9 cellular contexts compared by ENCODE assay signal in the genomic region with DNA sequence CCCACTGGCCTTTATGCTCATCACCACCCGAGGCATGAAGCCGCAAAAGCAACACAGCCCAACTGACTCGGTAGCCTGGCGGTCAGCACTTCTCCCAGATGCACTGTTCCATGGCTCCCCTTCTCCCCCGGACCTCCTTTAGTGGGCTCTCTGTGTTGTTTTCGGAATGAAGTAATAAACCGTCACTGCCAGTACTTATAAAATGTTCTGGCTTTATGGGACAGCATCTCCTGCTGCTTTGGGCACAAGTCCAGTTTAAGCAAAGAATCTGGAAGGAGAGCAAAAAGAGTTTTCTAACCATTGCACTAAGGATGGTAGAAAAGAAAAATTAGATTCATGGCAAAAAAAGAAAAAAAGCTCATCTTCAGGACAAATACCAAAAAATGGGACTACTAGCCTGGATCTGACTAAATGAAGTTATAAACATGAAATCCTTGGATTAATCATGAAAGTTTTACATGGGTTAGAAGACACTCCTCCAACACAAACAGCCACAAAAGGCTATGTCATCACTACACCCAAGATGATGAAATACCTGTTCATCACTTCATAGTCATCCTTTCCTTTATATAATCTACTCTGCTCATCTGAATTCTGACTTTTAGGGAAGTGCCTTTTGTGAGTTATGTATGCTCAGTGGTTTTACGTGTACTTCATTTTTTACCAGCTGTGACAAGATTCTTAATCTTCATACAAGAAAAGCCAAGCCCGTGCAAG.
DNase-seq lines count a peak whose midpoint lies in the region; ATAC-seq and TF ChIP-seq lines count a peak whose summit lies in the region.
"Had no signal": no experiment of that assay in that cellular context is flagged by ENCODE, and none has a peak within 500 bp of the region (broad histone marks: within the 10 kb centered on the region; RNA-seq: fewer than 3 reads in every experiment).

No MANE protein-coding gene starts in this region.

- H3K9me3 ChIP-seq in HCT116 (ENCODE audit: control insufficient read depth in 1 of 2, insufficient read depth in 1 of 2, low read depth in 1 of 2, low read length in 2 of 2) (no peaks in the 10 kb centered on the region), PC-9 (ENCODE audit: insufficient read depth, low read depth) (no peaks in the 10 kb centered on the region)

- peaks cover 18% of the 10 kb centered on the region for H3F3A ChIP-seq in PC-9 (ENCODE audit: insufficient read depth, low read depth)

- RAD21 ChIA-PET in HCT116 (lab: Charles Lee; ENCODE audit: low non-redundant PET in 1 of 2, low total read pairs in 2 of 2, uncharacterized antibody in 2 of 2, unreplicated experiment in 2 of 2), result no interaction called here

- H3K27ac ChIP-seq in HCT116 (ENCODE audit: low read depth, low read length), result no peak overlapping the region
- no peak overlapping the region for H3K27ac ChIP-seq in PC-9

- POLR2A ChIA-PET in HCT116 (lab: Charles Lee), result no interaction called here
- POLR2A ChIA-PET in PC-9 (lab: Charles Lee; ENCODE audit: unreplicated experiment), result no interaction called here

- H2AFZ ChIP-seq in HCT116 (ENCODE audit: low read depth, low read length, poor library complexity, severe bottlenecking) (no peak overlapping the region), PC-9 (no peak overlapping the region)

- ATAC-seq in HCT116 (no peak), HG03565 (IDR thresholded peaks at IDR 0.05; ENCODE audit: unreplicated experiment) (no peak)
- ATAC-seq: SK-N-SH treated with all-trans-retinoic acid at 6 μM for 48 hours had no signal

- CTCF ChIA-PET in HCT116 (lab: Charles Lee), result no interaction called here
- CTCF ChIA-PET in PC-9 (lab: Charles Lee), result no interaction called here

- H3K4me2 ChIP-seq in HCT116 (ENCODE audit: low read length) (no peak overlapping the region), PC-9 (peak overlapping the region; percentile 43)

- no peak for TF ChIP-seq CTCF in HCT116 (IDR thresholded peaks at IDR 0.05 in 2 of 3, conservative IDR thresholded peaks at IDR 0.05 in 1 of 3; ENCODE audit: borderline replicate concordance in 1 of 3, insufficient read depth in 1 of 3, low read depth in 2 of 3, low read length in 2 of 3)
- TF ChIP-seq CTCF in PC-9 (conservative IDR thresholded peaks at IDR 0.05), result no peak
- no peak for TF ChIP-seq CTCF in fibroblast of mammary gland (conservative IDR thresholded peaks at IDR 0.05; ENCODE audit: control insufficient read depth, insufficient read depth, low read depth, low read length)

- intact Hi-C loops in HCT116 (cut with micrococcal nuclease) (no loop called here), PC-9 (cut with micrococcal nuclease; ENCODE audit: unreplicated experiment) (loop anchor here (2.0 kb wide), 3 partner anchors 19 to 77 kb away; no protein-coding TSS in a partner anchor)

- H3K27me3 ChIP-seq in HCT116 (ENCODE audit: insufficient read depth, low read length) (peaks cover 37% of the 10 kb centered on the region), PC-9 (ENCODE audit: insufficient read depth, low read depth) (peaks cover 59% of the 10 kb centered on the region)

- no peaks in the 10 kb centered on the region for H3K79me2 ChIP-seq in HCT116 (ENCODE audit: insufficient read depth, low read length)
- H3K79me2 ChIP-seq in PC-9 (ENCODE audit: low read depth), result no peaks in the 10 kb centered on the region

- H3K9me2 ChIP-seq in HCT116 (ENCODE audit: insufficient read depth) (no peaks in the 10 kb centered on the region), PC-9 (ENCODE audit: insufficient read depth) (0 out of 2 replicates have a peak, but pooled peaks cover 3% of the 10 kb centered on the region)

- TF ChIP-seq POLR2A in HCT116 (IDR thresholded peaks at IDR 0.05; ENCODE audit: borderline replicate concordance, extremely low read depth, insufficient read depth, insufficient read length), result no peak

- H4K20me1 ChIP-seq in HCT116 (ENCODE audit: insufficient read depth) (no peaks in the 10 kb centered on the region), PC-9 (ENCODE audit: insufficient read depth) (no peaks in the 10 kb centered on the region; the same call in none of the 2 replicates)

- H3K4me1 ChIP-seq in HCT116 (ENCODE audit: control insufficient read depth in 1 of 2, insufficient read depth in 2 of 2, low read length in 2 of 2) (no peaks in the 10 kb centered on the region), PC-9 (replicated peaks; ENCODE audit: insufficient read depth) (peaks cover 35% of the 10 kb centered on the region)

- BruUV-seq in HCT116 (replicated peaks; lab: Mats Ljungman, UMichigan) (no TSS peak), PC-9 (replicated peaks; lab: Mats Ljungman, UMichigan) (no TSS peak)

- no peak overlapping the region for H3K4me3 ChIP-seq in HCT116 (replicated peaks in 1 of 2; ENCODE audit: low read depth in 1 of 2, low read length in 2 of 2)
- no peak overlapping the region for H3K4me3 ChIP-seq in PC-9
- no peak overlapping the region for H3K4me3 ChIP-seq in fibroblast of mammary gland (ENCODE audit: control insufficient read depth, low read depth, low read length)

- no peak for DNase-seq in HCT116 (ENCODE audit: low read depth, low spot score)
- peak in 1 of 2 experiments; percentile 65 for DNase-seq in PC-9
- DNase-seq in fibroblast of mammary gland (ENCODE audit: low read depth), result peak; percentile 85
- peak; percentile 76 for DNase-seq in smooth muscle cell of the brain vasculature (ENCODE audit: low read depth, low spot score)
- DNase-seq in COR-L47 (lab: John Stamatoyannopoulos, UW), result no peak
- DNase-seq in AML-193 (lab: John Stamatoyannopoulos, UW), result no peak
- DNase-seq: NCI-H1048 had no signal

- no peaks in the 10 kb centered on the region for H3K36me3 ChIP-seq in HCT116 (ENCODE audit: control insufficient read depth in 1 of 2, insufficient read depth in 2 of 2, low read length in 2 of 2)
- H3K36me3 ChIP-seq in PC-9 (ENCODE audit: low read depth), result no peaks in the 10 kb centered on the region

- H3K9ac ChIP-seq in HCT116 (ENCODE audit: low read length), result no peak overlapping the region

- TF ChIP-seq RAD21 in HCT116 (IDR thresholded peaks at IDR 0.05; ENCODE audit: low read depth), result no peak

TF ChIP-seq in HCT116, 20 proteins besides CTCF, POLR2A, EP300 and RAD21:
- TF ChIP-seq SIN3A (IDR thresholded peaks at IDR 0.05; ENCODE audit: low read depth) (no peak), YY1 (IDR thresholded peaks at IDR 0.05; ENCODE audit: extremely low read depth, insufficient replicate concordance, low read depth, low read length) (no peak), ELF1 (IDR thresholded peaks at IDR 0.05; ENCODE audit: borderline replicate concordance, low read depth) (no peak), JUND (IDR thresholded peaks at IDR 0.05) (no peak), CEBPB (IDR thresholded peaks at IDR 0.05; ENCODE audit: low read depth) (peak; percentile 59), EZH2phosphoT487 (IDR thresholded peaks at IDR 0.05; ENCODE audit: borderline replicate concordance) (no peak)
- TF ChIP-seq, protein P1, sequence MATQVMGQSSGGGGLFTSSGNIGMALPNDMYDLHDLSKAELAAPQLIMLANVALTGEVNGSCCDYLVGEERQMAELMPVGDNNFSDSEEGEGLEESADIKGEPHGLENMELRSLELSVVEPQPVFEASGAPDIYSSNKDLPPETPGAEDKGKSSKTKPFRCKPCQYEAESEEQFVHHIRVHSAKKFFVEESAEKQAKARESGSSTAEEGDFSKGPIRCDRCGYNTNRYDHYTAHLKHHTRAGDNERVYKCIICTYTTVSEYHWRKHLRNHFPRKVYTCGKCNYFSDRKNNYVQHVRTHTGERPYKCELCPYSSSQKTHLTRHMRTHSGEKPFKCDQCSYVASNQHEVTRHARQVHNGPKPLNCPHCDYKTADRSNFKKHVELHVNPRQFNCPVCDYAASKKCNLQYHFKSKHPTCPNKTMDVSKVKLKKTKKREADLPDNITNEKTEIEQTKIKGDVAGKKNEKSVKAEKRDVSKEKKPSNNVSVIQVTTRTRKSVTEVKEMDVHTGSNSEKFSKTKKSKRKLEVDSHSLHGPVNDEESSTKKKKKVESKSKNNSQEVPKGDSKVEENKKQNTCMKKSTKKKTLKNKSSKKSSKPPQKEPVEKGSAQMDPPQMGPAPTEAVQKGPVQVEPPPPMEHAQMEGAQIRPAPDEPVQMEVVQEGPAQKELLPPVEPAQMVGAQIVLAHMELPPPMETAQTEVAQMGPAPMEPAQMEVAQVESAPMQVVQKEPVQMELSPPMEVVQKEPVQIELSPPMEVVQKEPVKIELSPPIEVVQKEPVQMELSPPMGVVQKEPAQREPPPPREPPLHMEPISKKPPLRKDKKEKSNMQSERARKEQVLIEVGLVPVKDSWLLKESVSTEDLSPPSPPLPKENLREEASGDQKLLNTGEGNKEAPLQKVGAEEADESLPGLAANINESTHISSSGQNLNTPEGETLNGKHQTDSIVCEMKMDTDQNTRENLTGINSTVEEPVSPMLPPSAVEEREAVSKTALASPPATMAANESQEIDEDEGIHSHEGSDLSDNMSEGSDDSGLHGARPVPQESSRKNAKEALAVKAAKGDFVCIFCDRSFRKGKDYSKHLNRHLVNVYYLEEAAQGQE (IDR thresholded peaks at IDR 0.05; ENCODE audit: low read depth), result no peak
- TF ChIP-seq, protein P2, sequence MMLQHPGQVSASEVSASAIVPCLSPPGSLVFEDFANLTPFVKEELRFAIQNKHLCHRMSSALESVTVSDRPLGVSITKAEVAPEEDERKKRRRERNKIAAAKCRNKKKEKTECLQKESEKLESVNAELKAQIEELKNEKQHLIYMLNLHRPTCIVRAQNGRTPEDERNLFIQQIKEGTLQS (IDR thresholded peaks at IDR 0.05), result peak; percentile 52; the same call in 1 of the 2 replicates
- TF ChIP-seq, protein P3, sequence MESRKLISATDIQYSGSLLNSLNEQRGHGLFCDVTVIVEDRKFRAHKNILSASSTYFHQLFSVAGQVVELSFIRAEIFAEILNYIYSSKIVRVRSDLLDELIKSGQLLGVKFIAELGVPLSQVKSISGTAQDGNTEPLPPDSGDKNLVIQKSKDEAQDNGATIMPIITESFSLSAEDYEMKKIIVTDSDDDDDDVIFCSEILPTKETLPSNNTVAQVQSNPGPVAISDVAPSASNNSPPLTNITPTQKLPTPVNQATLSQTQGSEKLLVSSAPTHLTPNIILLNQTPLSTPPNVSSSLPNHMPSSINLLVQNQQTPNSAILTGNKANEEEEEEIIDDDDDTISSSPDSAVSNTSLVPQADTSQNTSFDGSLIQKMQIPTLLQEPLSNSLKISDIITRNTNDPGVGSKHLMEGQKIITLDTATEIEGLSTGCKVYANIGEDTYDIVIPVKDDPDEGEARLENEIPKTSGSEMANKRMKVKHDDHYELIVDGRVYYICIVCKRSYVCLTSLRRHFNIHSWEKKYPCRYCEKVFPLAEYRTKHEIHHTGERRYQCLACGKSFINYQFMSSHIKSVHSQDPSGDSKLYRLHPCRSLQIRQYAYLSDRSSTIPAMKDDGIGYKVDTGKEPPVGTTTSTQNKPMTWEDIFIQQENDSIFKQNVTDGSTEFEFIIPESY (IDR thresholded peaks at IDR 0.05; ENCODE audit: extremely low read depth, insufficient replicate concordance, low read length), result no peak
TF ChIP-seq in HCT116: peak in this region for 2.

Comparison
In these comparisons a context has a peak if more than half of its experiments do, and no peak if none do; other contexts are left out.
1. DNase-seq: peak in fibroblast of mammary gland (single experiment) and smooth muscle cell of the brain vasculature (single experiment); none in HCT116 (single experiment), COR-L47 (single experiment) and AML-193 (0 of 2).